Comparison of ENCODE assay signal across 8 cellular contexts in the genomic region with DNA sequence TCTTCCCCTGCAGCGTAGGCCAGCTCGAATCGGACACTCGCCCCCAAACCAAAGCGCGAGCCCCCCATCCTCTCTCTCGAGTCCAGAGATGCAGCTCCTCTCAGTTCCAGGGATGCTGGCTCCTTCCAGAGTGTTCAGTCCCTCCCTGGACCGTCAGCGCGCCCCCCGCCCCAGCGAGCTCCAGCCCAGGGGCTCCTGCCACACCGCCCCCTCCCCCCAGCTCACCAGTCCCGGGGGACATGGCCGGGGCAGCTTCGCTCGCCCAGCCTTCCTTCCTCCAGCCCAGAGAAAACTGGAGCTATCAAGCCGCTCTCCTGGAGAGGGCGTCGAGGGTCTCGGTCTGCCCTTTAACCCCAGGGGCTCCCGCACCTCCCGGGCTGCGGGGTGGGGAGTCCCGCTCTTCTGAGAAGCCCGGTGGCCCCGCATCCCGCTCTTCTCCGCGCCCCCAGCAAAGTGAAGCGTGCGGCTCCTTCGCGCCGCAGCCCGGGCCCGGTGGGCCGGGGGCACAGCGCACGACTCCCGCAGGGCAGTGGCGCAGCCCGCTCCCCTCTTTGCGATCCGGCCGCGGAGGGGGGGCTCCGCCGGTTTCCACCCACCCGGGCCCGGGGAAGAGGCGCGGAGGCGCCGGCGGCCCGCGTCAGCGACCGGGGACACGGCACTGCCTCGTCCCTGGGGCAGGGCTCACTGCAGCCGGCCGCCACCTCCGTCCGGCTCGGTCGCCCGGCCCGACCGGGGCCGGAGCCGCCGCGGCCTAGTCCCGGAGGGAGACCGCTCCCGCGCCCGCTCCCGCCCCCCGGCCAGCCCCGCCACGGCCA. TPM values are rescaled to one million over a fixed set of nuclear protein-coding genes. Genes with fewer than 3 reads are reported as not detected.
DNase-seq lines count a peak whose midpoint lies in the region; TF ChIP-seq lines count a peak whose summit lies in the region.

No MANE protein-coding gene starts in this region.

- H2AK5ac ChIP-seq in neuronal stem cell (ENCODE audit: low read depth, low read length): peak overlapping the region; percentile 61

- H3K9me3 Mint-ChIP-seq in HFFc6: no peaks in the 10 kb centered on the region
- no peaks in the 10 kb centered on the region for H3K9me3 Mint-ChIP-seq in activated T-helper 2 cell treated with anti-CD3 and anti-CD28 coated beads, Interferon-gamma antibody, Interleukin-2, Interleukin-4, amounts not matched to agents 10 μg/mL and 5 μg/mL and 100 μg/mL, durations not matched to agents 14 hours and 24 hours and 36 hours

- H3K14ac ChIP-seq in neuronal stem cell (ENCODE audit: low read length): peak overlapping the region; percentile 97

- no CpG with 5 or more reads among the region's 84 CpGs for WGBS in neuronal stem cell (ENCODE audit: extremely low coverage in 2 of 2, insufficient read length in 2 of 2, insufficient replicate concordance in 1 of 2), 2 donors

- no peaks in the 10 kb centered on the region; the same call in 1 of the 2 replicates for H3K27me3 Mint-ChIP-seq in HFFc6 (ENCODE audit: insufficient read depth)
- H3K27me3 Mint-ChIP-seq in activated T-helper 2 cell treated with anti-CD3 and anti-CD28 coated beads, Interferon-gamma antibody, Interleukin-2, Interleukin-4, amounts not matched to agents 10 μg/mL and 5 μg/mL and 100 μg/mL, durations not matched to agents 14 hours and 24 hours and 36 hours (ENCODE audit: low read depth): peaks cover 32% of the 10 kb centered on the region

- peak overlapping the region; percentile 99 for H2AFZ ChIP-seq in neuronal stem cell (ENCODE audit: low read length)

- H4K8ac ChIP-seq in neuronal stem cell (ENCODE audit: low read depth, low read length): no peak overlapping the region

- H3K4me1 ChIP-seq in neuronal stem cell (ENCODE audit: control insufficient read depth in 2 of 2, insufficient read depth in 1 of 2, low read depth in 1 of 2, low read length in 2 of 2): peaks cover 0 to 1% of the 10 kb centered on the region in 2 donors
- H3K4me1 ChIP-seq in uterus: peaks cover 0 to 6% of the 10 kb centered on the region in 2 donors

- peak overlapping the region; percentile 17 for H2BK15ac ChIP-seq in neuronal stem cell (ENCODE audit: low read length)

- H3K79me1 ChIP-seq in neuronal stem cell (ENCODE audit: low read depth, low read length): peaks cover 6% of the 10 kb centered on the region

- H3K27ac ChIP-seq in neuronal stem cell (replicated peaks; ENCODE audit: low read length) (peak overlapping the region; percentile 81), uterus (peak overlapping the region; percentile 92 to 94)

- peak overlapping the region; percentile 92 for H3K18ac ChIP-seq in neuronal stem cell (ENCODE audit: low read length)

- H3K9ac ChIP-seq in neuronal stem cell (ENCODE audit: low read depth, low read length, poor library complexity): peak overlapping the region; percentile 91

- no peak overlapping the region for H3K4ac ChIP-seq in neuronal stem cell (ENCODE audit: low read length)

- peak overlapping the region; percentile 91 for H3K27ac Mint-ChIP-seq in HFFc6
- H3K27ac Mint-ChIP-seq in activated T-helper 2 cell treated with anti-CD3 and anti-CD28 coated beads, Interferon-gamma antibody, Interleukin-2, Interleukin-4, amounts not matched to agents 10 μg/mL and 5 μg/mL and 100 μg/mL, durations not matched to agents 14 hours and 24 hours and 36 hours: peak overlapping the region; percentile 82

- H3K23ac ChIP-seq in neuronal stem cell (ENCODE audit: low read depth, low read length, poor library complexity): peak overlapping the region; percentile 89

- intact Hi-C loops in activated T-helper 2 cell treated with anti-CD3 and anti-CD28 coated beads, Interferon-gamma antibody, Interleukin-2, Interleukin-4, amounts not matched to agents 10 μg/mL and 5 μg/mL and 100 μg/mL, durations not matched to agents 14 hours and 24 hours and 36 hours (cut with micrococcal nuclease): no loop called here
- intact Hi-C loops in uterus (cut with DNase I; ENCODE audit: low total_unique reads): no loop called here

- peak overlapping the region; percentile 94 for H2BK5ac ChIP-seq in neuronal stem cell (ENCODE audit: low read length)

- peak overlapping the region; percentile 47 for H2BK120ac ChIP-seq in neuronal stem cell (ENCODE audit: low read depth, low read length)

- TF ChIP-seq POLR2A in uterus (IDR thresholded peaks at IDR 0.05): no peak

- H3K4me3 Mint-ChIP-seq in HFFc6: peak overlapping the region; percentile 99
- peak overlapping the region; percentile 97 for H3K4me3 Mint-ChIP-seq in activated T-helper 2 cell treated with anti-CD3 and anti-CD28 coated beads, Interferon-gamma antibody, Interleukin-2, Interleukin-4, amounts not matched to agents 10 μg/mL and 5 μg/mL and 100 μg/mL, durations not matched to agents 14 hours and 24 hours and 36 hours (ENCODE audit: low read depth)

- H3K4me2 ChIP-seq in neuronal stem cell (ENCODE audit: insufficient read depth, low read length, poor library complexity, severe bottlenecking): peak overlapping the region; percentile 86

- H2BK12ac ChIP-seq in neuronal stem cell (ENCODE audit: low read length): peak overlapping the region; percentile 73

- no peaks in the 10 kb centered on the region for H3K36me3 Mint-ChIP-seq in HFFc6 (ENCODE audit: low read depth)
- H3K36me3 Mint-ChIP-seq in activated T-helper 2 cell treated with anti-CD3 and anti-CD28 coated beads, Interferon-gamma antibody, Interleukin-2, Interleukin-4, amounts not matched to agents 10 μg/mL and 5 μg/mL and 100 μg/mL, durations not matched to agents 14 hours and 24 hours and 36 hours (ENCODE audit: low read depth): peaks cover 18% of the 10 kb centered on the region

- DNase-seq in DMS53 (lab: John Stamatoyannopoulos, UW) (peak; percentile 64), DMS53 treated with DMSO at 0.1 percent for 48 hours (lab: John Stamatoyannopoulos, UW; ENCODE audit: unreplicated experiment) (no peak), HFFc6 (no peak), NCI-H226 (peak; percentile 14), foreskin fibroblast (peak in 1 of 2 donors; percentile 49), neuronal stem cell (ENCODE audit: low spot score) (peak; percentile 63), uterus (peak; percentile 15 to 28)
- peak; percentile 18 for DNase-seq in activated T-helper 2 cell treated with anti-CD3 and anti-CD28 coated beads, Interferon-gamma antibody, Interleukin-2, Interleukin-4, amounts not matched to agents 10 μg/mL and 5 μg/mL and 100 μg/mL, durations not matched to agents 14 hours and 24 hours and 36 hours (ENCODE audit: low spot score)

- peaks cover 2 to 36% of the 10 kb centered on the region in 2 donors for H3K36me3 ChIP-seq in neuronal stem cell (replicated peaks in 1 of 2; ENCODE audit: control insufficient read depth in 2 of 2, insufficient read depth in 2 of 2, low read length in 2 of 2)
- no peaks in the 10 kb centered on the region for H3K36me3 ChIP-seq in uterus

- TF ChIP-seq CTCF in HFFc6 (IDR thresholded peaks at IDR 0.05): no peak
- TF ChIP-seq CTCF in foreskin fibroblast (IDR thresholded peaks at IDR 0.05; ENCODE audit: low read depth, low read length): no peak
- TF ChIP-seq CTCF in uterus (IDR thresholded peaks at IDR 0.05): no peak

- H3K4me1 Mint-ChIP-seq in HFFc6 (ENCODE audit: low read depth): peaks cover 22% of the 10 kb centered on the region
- peaks cover 23% of the 10 kb centered on the region for H3K4me1 Mint-ChIP-seq in activated T-helper 2 cell treated with anti-CD3 and anti-CD28 coated beads, Interferon-gamma antibody, Interleukin-2, Interleukin-4, amounts not matched to agents 10 μg/mL and 5 μg/mL and 100 μg/mL, durations not matched to agents 14 hours and 24 hours and 36 hours (ENCODE audit: low read depth)

- H3K4me3 ChIP-seq in foreskin fibroblast (ENCODE audit: low read depth in 1 of 2, low read length in 2 of 2) (peak overlapping the region; percentile 79 to 81), neuronal stem cell (ENCODE audit: low read length in 2 of 2) (peak overlapping the region; percentile 70 to 99), uterus (peak overlapping the region; percentile 65 to 81)

- H3K27me3 ChIP-seq in neuronal stem cell (ENCODE audit: control insufficient read depth in 3 of 3, insufficient read depth in 3 of 3, low read depth in 1 of 3, low read length in 3 of 3) (no peaks in the 10 kb centered on the region), uterus (no peaks in the 10 kb centered on the region)

- H4K91ac ChIP-seq in neuronal stem cell (ENCODE audit: low read depth, low read length, poor library complexity): no peak overlapping the region

- H3K9me3 ChIP-seq in neuronal stem cell (replicated peaks in 1 of 2; ENCODE audit: control insufficient read depth in 2 of 2, insufficient read depth in 1 of 2, low read depth in 1 of 2, low read length in 2 of 2): no peaks in the 10 kb centered on the region
- no peaks in the 10 kb centered on the region for H3K9me3 ChIP-seq in uterus

RNA-seq across cellular contexts. Expression of a gene that starts 0.6 kb away (rescaled TPM):
- total RNA-seq in HFFc6 (2021; fragmentation: NEBNext Ultra II Directional; extraction: Animal tissue kit (Norgen Biotek cat#: 25700)): 10 to 100 TPM; 12.5 to 15.2 (median 14.5) TPM
- 24.1 and 28.3 TPM in 2 replicates for total RNA-seq in activated T-helper 2 cell treated with anti-CD3 and anti-CD28 coated beads, Interferon-gamma antibody, Interleukin-2, Interleukin-4, amounts not matched to agents 10 μg/mL and 5 μg/mL and 100 μg/mL, durations not matched to agents 14 hours and 24 hours and 36 hours
- polyA plus RNA-seq in neuronal stem cell (2013, experiment 1 of 2): 24.7 TPM
- polyA plus RNA-seq in neuronal stem cell (2013, experiment 2 of 2): 25.0 TPM
- 10 to 100 TPM; 15.6 to 94.6 (median 29.7) TPM for total RNA-seq in uterus

RNA-seq across cellular contexts. Expression of a gene that starts 41.9 kb away (rescaled TPM):
- 10 to 100 TPM in 1 of 6 experiments, 1 to 10 TPM in 5; 7.4 to 10.3 (median 9.1) TPM for total RNA-seq in HFFc6 (2021; fragmentation: NEBNext Ultra II Directional; extraction: Animal tissue kit (Norgen Biotek cat#: 25700))
- total RNA-seq in activated T-helper 2 cell treated with anti-CD3 and anti-CD28 coated beads, Interferon-gamma antibody, Interleukin-2, Interleukin-4, amounts not matched to agents 10 μg/mL and 5 μg/mL and 100 μg/mL, durations not matched to agents 14 hours and 24 hours and 36 hours: 11.0 and 13.1 TPM in 2 replicates
- polyA plus RNA-seq in neuronal stem cell (2013, experiment 1 of 2): 9.0 TPM
- polyA plus RNA-seq in neuronal stem cell (2013, experiment 2 of 2): 8.2 TPM
- 1 to 10 TPM; 1.5 to 7.2 (median 3.1) TPM for total RNA-seq in uterus

Comparison
In these comparisons a context has a peak if more than half of its experiments do, and no peak if none do; other contexts are left out.
1. DNase-seq: peak in DMS53 (single experiment), NCI-H226 (single experiment), activated T-helper 2 cell treated with anti-CD3 and anti-CD28 coated beads, Interferon-gamma antibody, Interleukin-2, Interleukin-4, amounts not matched to agents 10 μg/mL and 5 μg/mL and 100 μg/mL, durations not matched to agents 14 hours and 24 hours and 36 hours (single experiment), neuronal stem cell (single experiment) and uterus (2 of 2); none in DMS53 treated with DMSO at 0.1 percent for 48 hours (single experiment) and HFFc6 (single experiment).
2. Peak in every context shown above with its lines, with median percentiles within 50 percentile points of each other: H3K4me3 ChIP-seq.